31 cellular contexts compared by ENCODE assay signal in genomic region chr18:27377251-27377650, GRCh38.
DNase-seq lines count a peak whose midpoint lies in the region; FAIRE-seq and TF ChIP-seq lines count a peak whose summit lies in the region.
"Had no signal": no experiment of that assay in that cellular context is flagged by ENCODE, and none has a peak within 500 bp of the region (broad histone marks: within the 10 kb centered on the region; RNA-seq: fewer than 3 reads in every experiment).

No MANE protein-coding gene starts in this region.

- H3K36me3 ChIP-seq in kidney (ENCODE audit: control insufficient read depth in 1 of 2, insufficient read depth in 2 of 2, low read length in 2 of 2) = no peaks in the 10 kb centered on the region
- H3K36me3 ChIP-seq: lower lobe of right lung, neural progenitor cell, upper lobe of left lung had no signal

- no peak for DNase-seq in activated CD4-positive, alpha-beta T cell treated with anti-CD3 and anti-CD28 coated beads, Interleukin-2, amount 10 ng/mL, durations not matched to agents 24 days and 14 days
- no peak for DNase-seq in activated CD4-positive, alpha-beta T cell treated with anti-CD3 and anti-CD28 coated beads, Interleukin-2, amount 10 ng/mL, durations not matched to agents 7 days and 5 days
- peak; percentile 83 for DNase-seq in astrocyte of the cerebellum (ENCODE audit: low read depth)
- no peak for DNase-seq in kidney
- DNase-seq in urothelium cell line (ENCODE audit: low spot score) = peak; percentile 9
- no peak for DNase-seq in NCI-H2171 (lab: John Stamatoyannopoulos, UW)
- no peak for DNase-seq in NCI-H1694 (lab: John Stamatoyannopoulos, UW)
- no peak for DNase-seq in T-helper 9 cell
- DNase-seq: 8988T; activated CD4-positive, alpha-beta T cell treated with anti-CD3 and anti-CD28 coated beads, Interleukin-2, amount 50 U/mL, for 4 hours; activated naive CD8-positive, alpha-beta T cell treated with anti-CD3 and anti-CD28 coated beads, Interleukin-2, amount 10 ng/mL, durations not matched to agents 7 days and 5 days; CD4-positive, alpha-beta T cell; DMS 273 treated with DMSO at 0.1 percent for 48 hours; effector CD8-positive, alpha-beta T cell; GM23248; hypothalamus; lower lobe of right lung; NCI-H187; NCI-H69; stimulated activated CD4-positive, alpha-beta T cell treated with anti-CD3 and anti-CD28 coated beads, Interleukin-2, amount 100 ng/mL, for 24 hours; substantia nigra; T-helper 17 cell; upper lobe of left lung had no signal

- no peak overlapping the region for H3K9ac ChIP-seq in kidney (ENCODE audit: low read length in 2 of 2)
- H3K9ac ChIP-seq: GM23248, KMS-11, neural progenitor cell had no signal

- TF ChIP-seq CTCF in astrocyte of the cerebellum (IDR thresholded peaks at IDR 0.05; ENCODE audit: low read depth, low read length, missing control alignments) (no peak), kidney (IDR thresholded peaks at IDR 0.05; ENCODE audit: borderline replicate concordance, extremely low read depth, insufficient read depth) (no peak)

- peak overlapping the region; percentile 85 for H3K27ac Mint-ChIP-seq in activated CD4-positive, alpha-beta T cell treated with anti-CD3 and anti-CD28 coated beads, Interleukin-2, amount 10 ng/mL, durations not matched to agents 24 days and 14 days
- H3K27ac Mint-ChIP-seq in activated CD4-positive, alpha-beta T cell treated with anti-CD3 and anti-CD28 coated beads, Interleukin-2, amount 10 ng/mL, durations not matched to agents 7 days and 5 days = no peak overlapping the region
- H3K27ac Mint-ChIP-seq: activated naive CD8-positive, alpha-beta T cell treated with anti-CD3 and anti-CD28 coated beads, Interleukin-2, amount 10 ng/mL, durations not matched to agents 7 days and 5 days; brain; CD4-positive, alpha-beta T cell; neural progenitor cell; T-helper 17 cell; WTC11 had no signal

- peaks cover 21% of the 10 kb centered on the region for H3K4me1 Mint-ChIP-seq in activated CD4-positive, alpha-beta T cell treated with anti-CD3 and anti-CD28 coated beads, Interleukin-2, amount 10 ng/mL, durations not matched to agents 24 days and 14 days
- no peaks in the 10 kb centered on the region for H3K4me1 Mint-ChIP-seq in activated CD4-positive, alpha-beta T cell treated with anti-CD3 and anti-CD28 coated beads, Interleukin-2, amount 10 ng/mL, durations not matched to agents 7 days and 5 days
- H3K4me1 Mint-ChIP-seq: activated naive CD8-positive, alpha-beta T cell treated with anti-CD3 and anti-CD28 coated beads, Interleukin-2, amount 10 ng/mL, durations not matched to agents 7 days and 5 days; T-helper 17 cell had no signal

- POLR2A ChIA-PET in activated CD4-positive, alpha-beta T cell treated with anti-CD3 and anti-CD28 coated beads, Interleukin-2, amount 10 ng/mL, durations not matched to agents 7 days and 5 days (lab: Charles Lee) = no interaction called here

- no peaks in the 10 kb centered on the region for H3K36me3 Mint-ChIP-seq in activated CD4-positive, alpha-beta T cell treated with anti-CD3 and anti-CD28 coated beads, Interleukin-2, amount 10 ng/mL, durations not matched to agents 24 days and 14 days (ENCODE audit: low read depth)
- H3K36me3 Mint-ChIP-seq in activated CD4-positive, alpha-beta T cell treated with anti-CD3 and anti-CD28 coated beads, Interleukin-2, amount 10 ng/mL, durations not matched to agents 7 days and 5 days (ENCODE audit: low read depth) = no peaks in the 10 kb centered on the region
- H3K36me3 Mint-ChIP-seq: activated naive CD8-positive, alpha-beta T cell treated with anti-CD3 and anti-CD28 coated beads, Interleukin-2, amount 10 ng/mL, durations not matched to agents 7 days and 5 days; brain; neural progenitor cell; WTC11 had no signal

- no peak for FAIRE-seq in kidney (lab: Jason Lieb, UNC)
- FAIRE-seq in urothelium cell line (lab: Jason Lieb, UNC) = no peak
- FAIRE-seq: frontal cortex, HTR-8/SVneo had no signal

- peak overlapping the region; percentile 34 to 37 for H3K27ac ChIP-seq in kidney (ENCODE audit: low read depth in 2 of 2, low read length in 2 of 2)
- H3K27ac ChIP-seq: GM23248, KMS-11, lower lobe of right lung, neural progenitor cell, SK-N-MC, skin epidermis, upper lobe of left lung had no signal

- peaks cover 18% of the 10 kb centered on the region for H3K9me3 Mint-ChIP-seq in activated CD4-positive, alpha-beta T cell treated with anti-CD3 and anti-CD28 coated beads, Interleukin-2, amount 10 ng/mL, durations not matched to agents 24 days and 14 days
- H3K9me3 Mint-ChIP-seq in activated CD4-positive, alpha-beta T cell treated with anti-CD3 and anti-CD28 coated beads, Interleukin-2, amount 10 ng/mL, durations not matched to agents 7 days and 5 days = peaks cover 3% of the 10 kb centered on the region
- H3K9me3 Mint-ChIP-seq: brain, neural progenitor cell, WTC11 had no signal

- in situ Hi-C loops in astrocyte of the cerebellum (cut with HindIII; ENCODE audit: low sequenced_read_pairs) = no loop called here

- H3K4me3 ChIP-seq in astrocyte of the cerebellum (ENCODE audit: low read depth, low read length) (no peak overlapping the region), kidney (ENCODE audit: low read length in 2 of 2) (no peak overlapping the region)
- H3K4me3 ChIP-seq: GM23248, lower lobe of right lung, neural progenitor cell, SK-N-MC, skin epidermis, upper lobe of left lung had no signal

- H3K9me3 ChIP-seq in kidney (ENCODE audit: control insufficient read depth in 1 of 2, low read length in 2 of 2) = no peaks in the 10 kb centered on the region
- H3K9me3 ChIP-seq: lower lobe of right lung, upper lobe of left lung had no signal

- peaks cover 5 to 26% of the 10 kb centered on the region in 2 donors for H3K4me1 ChIP-seq in kidney (ENCODE audit: control insufficient read depth in 1 of 2, insufficient read depth in 1 of 2, low read depth in 1 of 2, low read length in 2 of 2)
- H3K4me1 ChIP-seq: lower lobe of right lung, upper lobe of left lung had no signal

- CTCF ChIA-PET in activated CD4-positive, alpha-beta T cell treated with anti-CD3 and anti-CD28 coated beads, Interleukin-2, amount 10 ng/mL, durations not matched to agents 7 days and 5 days (lab: Charles Lee) = no interaction called here

- no peaks in the 10 kb centered on the region for H3K27me3 Mint-ChIP-seq in activated CD4-positive, alpha-beta T cell treated with anti-CD3 and anti-CD28 coated beads, Interleukin-2, amount 10 ng/mL, durations not matched to agents 24 days and 14 days
- H3K27me3 Mint-ChIP-seq in activated CD4-positive, alpha-beta T cell treated with anti-CD3 and anti-CD28 coated beads, Interleukin-2, amount 10 ng/mL, durations not matched to agents 7 days and 5 days = no peaks in the 10 kb centered on the region
- H3K27me3 Mint-ChIP-seq: activated naive CD8-positive, alpha-beta T cell treated with anti-CD3 and anti-CD28 coated beads, Interleukin-2, amount 10 ng/mL, durations not matched to agents 7 days and 5 days; brain; CD4-positive, alpha-beta T cell; T-helper 17 cell had no signal

- intact Hi-C loops in activated CD4-positive, alpha-beta T cell treated with anti-CD3 and anti-CD28 coated beads, Interleukin-2, amount 10 ng/mL, durations not matched to agents 24 days and 14 days (cut with micrococcal nuclease) = no loop called here
- intact Hi-C loops in kidney (cut with DNase I) = no loop called here

- no peak overlapping the region for H3K4me3 Mint-ChIP-seq in activated CD4-positive, alpha-beta T cell treated with anti-CD3 and anti-CD28 coated beads, Interleukin-2, amount 10 ng/mL, durations not matched to agents 24 days and 14 days
- H3K4me3 Mint-ChIP-seq in activated CD4-positive, alpha-beta T cell treated with anti-CD3 and anti-CD28 coated beads, Interleukin-2, amount 10 ng/mL, durations not matched to agents 7 days and 5 days = no peak overlapping the region
- H3K4me3 Mint-ChIP-seq: activated naive CD8-positive, alpha-beta T cell treated with anti-CD3 and anti-CD28 coated beads, Interleukin-2, amount 10 ng/mL, durations not matched to agents 7 days and 5 days; brain; CD4-positive, alpha-beta T cell; neural progenitor cell; T-helper 17 cell; WTC11 had no signal

Comparison
In these comparisons a context has a peak if more than half of its experiments do, and no peak if none do; other contexts are left out.
1. DNase-seq: peak in astrocyte of the cerebellum (single experiment) and urothelium cell line (single experiment); none in activated CD4-positive, alpha-beta T cell treated with anti-CD3 and anti-CD28 coated beads, Interleukin-2, amount 10 ng/mL, durations not matched to agents 24 days and 14 days (single experiment), activated CD4-positive, alpha-beta T cell treated with anti-CD3 and anti-CD28 coated beads, Interleukin-2, amount 10 ng/mL, durations not matched to agents 7 days and 5 days (single experiment), kidney (single experiment), NCI-H2171 (single experiment), NCI-H1694 (single experiment) and T-helper 9 cell (single experiment).